ENCODE assay signal across 22 cellular contexts in genomic region chr15:44243829-44244228, GRCh38. TPM values are rescaled to one million over a fixed set of nuclear protein-coding genes. Genes with fewer than 3 reads are reported as not detected.
DNase-seq lines count a peak whose midpoint lies in the region; ATAC-seq, FAIRE-seq and TF ChIP-seq lines count a peak whose summit lies in the region.
"Had no signal": no experiment of that assay in that cellular context is flagged by ENCODE, and none has a peak within 500 bp of the region (broad histone marks: within the 10 kb centered on the region; RNA-seq: fewer than 3 reads in every experiment).

No MANE protein-coding gene starts in this region.

- H3T11ph ChIP-seq in H9 (ENCODE audit: low read length), result no peak overlapping the region

- no peak overlapping the region for H3K4ac ChIP-seq in H9 (ENCODE audit: low read depth, low read length)
- no peak overlapping the region for H3K4ac ChIP-seq in H1 (replicated peaks; ENCODE audit: insufficient read length, low read depth, low read length)

- H3K23ac ChIP-seq in H9 (ENCODE audit: insufficient read length, low read depth, low read length), result no peak overlapping the region
- no peak overlapping the region for H3K23ac ChIP-seq in H1 (ENCODE audit: insufficient read length)

- H2BK20ac ChIP-seq in H9 (ENCODE audit: low read depth, low read length, poor library complexity, severe bottlenecking), result no peak overlapping the region
- H2BK20ac ChIP-seq in H1 (ENCODE audit: low read length), result no peak overlapping the region

- H2AFZ ChIP-seq in H9 (ENCODE audit: low read length) (no peak overlapping the region), PC-9 (no peak overlapping the region), H1 (ENCODE audit: low read length) (no peak overlapping the region)

- H3K9ac ChIP-seq in H9 (ENCODE audit: extremely low read depth, insufficient read length, low read length), result no peak overlapping the region
- H3K9ac ChIP-seq in H1 (replicated peaks in 1 of 4; ENCODE audit: extremely low read depth in 1 of 4, low read depth in 3 of 4, low read length in 3 of 4), result no peak overlapping the region
- H3K9ac ChIP-seq: BLaER1 had no signal

- peak; percentile 46 for TF ChIP-seq CTCF in H9 (conservative IDR thresholded peaks at IDR 0.05)
- TF ChIP-seq CTCF in PC-9 (conservative IDR thresholded peaks at IDR 0.05), result 0 out of 2 replicates have a peak, but pooled peaks have one; percentile 24
- peak in 2 of 3 experiments; percentile 28 to 39; a peak in 3 of 4 replicates for TF ChIP-seq CTCF in H1 (IDR thresholded peaks at IDR 0.05; ENCODE audit: control extremely low read depth in 1 of 3, insufficient read depth in 1 of 3, low read depth in 1 of 3, low read length in 3 of 3)

- no peak overlapping the region for H2BK120ac ChIP-seq in H9 (ENCODE audit: low read depth, low read length, poor library complexity, severe bottlenecking)
- no peak overlapping the region for H2BK120ac ChIP-seq in H1 (replicated peaks; ENCODE audit: low read depth, low read length)

- H3K79me1 ChIP-seq in H9 (ENCODE audit: insufficient read depth, low read depth, low read length, poor library complexity, severe bottlenecking) (no peaks in the 10 kb centered on the region), H1 (ENCODE audit: low read depth, low read length) (no peaks in the 10 kb centered on the region)

- no peak overlapping the region for H3K4me3 Mint-ChIP-seq in H9
- no peak overlapping the region for H3K4me3 Mint-ChIP-seq in CD4-positive, alpha-beta memory T cell
- H3K4me3 Mint-ChIP-seq: activated CD4-positive, alpha-beta T cell treated with anti-CD3 and anti-CD28 coated beads, Interleukin-2, amount 10 ng/mL, durations not matched to agents 24 days and 14 days; naive B cell had no signal

- H3K9me2 ChIP-seq in PC-9 (ENCODE audit: insufficient read depth), result no peaks in the 10 kb centered on the region

- H3K4me3 ChIP-seq in PC-9, result no peak overlapping the region
- no peak overlapping the region for H3K4me3 ChIP-seq in H1 (ENCODE audit: extremely low read depth in 1 of 4, insufficient read depth in 2 of 4, low read depth in 3 of 4, low read length in 4 of 4)
- no peak overlapping the region for H3K4me3 ChIP-seq in CD4-positive, alpha-beta memory T cell (ENCODE audit: low read length in 2 of 2)
- H3K4me3 ChIP-seq: ascending aorta, BLaER1, MG63, smooth muscle cell, thoracic aorta had no signal

- no peak for TF ChIP-seq EP300 in H1 (IDR thresholded peaks at IDR 0.05; ENCODE audit: borderline replicate concordance in 1 of 2, low read depth in 2 of 2, low read length in 2 of 2)

- H4K20me1 ChIP-seq in H9 (ENCODE audit: control insufficient read depth, insufficient read depth, insufficient read length), result no peaks in the 10 kb centered on the region
- no peaks in the 10 kb centered on the region for H4K20me1 ChIP-seq in PC-9 (ENCODE audit: insufficient read depth)
- no peaks in the 10 kb centered on the region for H4K20me1 ChIP-seq in H1 (replicated peaks in 1 of 2; ENCODE audit: control insufficient read depth in 1 of 2, insufficient read depth in 2 of 2, low read length in 2 of 2)
- H4K20me1 ChIP-seq: BLaER1 had no signal

- POLR2A ChIA-PET in PC-9 (lab: Charles Lee; ENCODE audit: unreplicated experiment), result no interaction called here
- POLR2A ChIA-PET in H1 (lab: Charles Lee; ENCODE audit: partially characterized antibody), result no interaction called here
- POLR2A ChIA-PET in CD4-positive, alpha-beta memory T cell (lab: Charles Lee; ENCODE audit: partially characterized antibody), result interaction anchor here (1.2 kb wide), 1 partner anchor 44 kb away, joined by 3 read pairs; the partner anchor contains the start of gene GOLM2

- BruUV-seq in PC-9 (replicated peaks; lab: Mats Ljungman, UMichigan), result no TSS peak

- no peak overlapping the region for H2AK5ac ChIP-seq in H9 (ENCODE audit: insufficient read length, low read length)
- no peak overlapping the region for H2AK5ac ChIP-seq in H1 (ENCODE audit: low read depth, low read length)

- no peaks in the 10 kb centered on the region for H3K79me2 ChIP-seq in H9 (ENCODE audit: insufficient read depth, low read length)
- H3K79me2 ChIP-seq in PC-9 (ENCODE audit: low read depth), result no peaks in the 10 kb centered on the region
- no peaks in the 10 kb centered on the region for H3K79me2 ChIP-seq in H1 (ENCODE audit: control insufficient read depth in 1 of 2, insufficient read depth in 2 of 2, low read length in 2 of 2)

- no peak overlapping the region for H2BK15ac ChIP-seq in H9 (ENCODE audit: low read depth, low read length)
- H2BK15ac ChIP-seq in H1 (ENCODE audit: low read length), result no peak overlapping the region

- no peaks in the 10 kb centered on the region; a peak in 1 of 7 replicates for H3K36me3 Mint-ChIP-seq in H9 (ENCODE audit: insufficient read depth in 1 of 3, low read depth in 3 of 3)
- no peaks in the 10 kb centered on the region for H3K36me3 Mint-ChIP-seq in CD4-positive, alpha-beta memory T cell
- H3K36me3 Mint-ChIP-seq: naive B cell had no signal

- H3K4me1 ChIP-seq in H9 (ENCODE audit: insufficient read depth, low read length), result no peaks in the 10 kb centered on the region
- no peaks in the 10 kb centered on the region for H3K4me1 ChIP-seq in PC-9 (replicated peaks; ENCODE audit: insufficient read depth)
- H3K4me1 ChIP-seq in H1 (replicated peaks in 1 of 4; ENCODE audit: control insufficient read depth in 3 of 4, insufficient read depth in 4 of 4, low read length in 3 of 4), result no peaks in the 10 kb centered on the region
- no peaks in the 10 kb centered on the region for H3K4me1 ChIP-seq in CD4-positive, alpha-beta memory T cell (ENCODE audit: insufficient read depth, low read length)
- H3K4me1 ChIP-seq: ascending aorta, BLaER1 had no signal

- no peak overlapping the region for H4K91ac ChIP-seq in H9 (ENCODE audit: insufficient read length, low read depth, low read length)
- H4K91ac ChIP-seq in H1 (replicated peaks; ENCODE audit: insufficient read length, low read length), result no peak overlapping the region

- TF ChIP-seq POLR2A in H1 (IDR thresholded peaks at IDR 0.05; ENCODE audit: control extremely low read depth in 1 of 2, low read depth in 2 of 2, low read length in 2 of 2), result no peak

- CTCF ChIA-PET in PC-9 (lab: Charles Lee), result interaction anchor here (0.7 kb wide), 1 partner anchor 360 kb away, joined by 3 read pairs; no protein-coding TSS in a partner anchor
- CTCF ChIA-PET in H1 (lab: Charles Lee; ENCODE audit: partially characterized antibody), result interaction anchor here (1.0 to 1.8 kb wide), 5 partner anchors 12 to 76 kb away, joined by 3 to 4 read pairs (median 4); no protein-coding TSS in a partner anchor
- CTCF ChIA-PET in CD4-positive, alpha-beta memory T cell (lab: Charles Lee; ENCODE audit: partially characterized antibody), result interaction anchor here (1.1 kb wide), 1 partner anchor 11 kb away, joined by 3 read pairs; no protein-coding TSS in a partner anchor

- no peak overlapping the region for H2BK5ac ChIP-seq in H9 (ENCODE audit: insufficient read length, low read length)
- no peak overlapping the region for H2BK5ac ChIP-seq in H1 (ENCODE audit: low read depth, low read length)

- H2BK12ac ChIP-seq in H9 (ENCODE audit: insufficient read length, low read depth, low read length) (no peak overlapping the region), H1 (ENCODE audit: low read depth, low read length) (no peak overlapping the region)

- H3K27ac ChIP-seq in H9 (ENCODE audit: insufficient read length, low read depth, low read length), result no peak overlapping the region
- H3K27ac ChIP-seq in PC-9, result no peak overlapping the region
- H3K27ac ChIP-seq in H1 (ENCODE audit: low read depth, low read length), result no peak overlapping the region
- H3K27ac ChIP-seq in CD4-positive, alpha-beta memory T cell (ENCODE audit: low read depth, low read length), result no peak overlapping the region
- H3K27ac ChIP-seq: ascending aorta, BLaER1, thoracic aorta had no signal

- DNase-seq in H9 (no peak), PC-9 (no peak), H1 (ENCODE audit: low read depth in 1 of 2, low spot score in 2 of 2) (no peak), pons (ENCODE audit: low spot score) (peak; percentile 19), AML-193 (lab: John Stamatoyannopoulos, UW) (no peak), iPS-NIHi11 (ENCODE audit: low spot score) (no peak)
- no peak for DNase-seq in CD4-positive, alpha-beta memory T cell
- DNase-seq: activated CD4-positive, alpha-beta T cell treated with anti-CD3 and anti-CD28 coated beads, Interleukin-2, amount 10 ng/mL, durations not matched to agents 24 days and 14 days; activated CD8-positive, alpha-beta memory T cell treated with anti-CD3 and anti-CD28 coated beads, Interleukin-2, amount 50 U/mL, for 48 hours; activated naive CD4-positive, alpha-beta T cell treated with Interleukin-2 at 50 U/mL for 16 hours; glutamatergic neuron; GOT3; mammary epithelial cell; naive B cell; NCI-H1694 treated with DMSO at 0.1 percent for 48 hours had no signal

- H4K5ac ChIP-seq in H9 (ENCODE audit: insufficient read length, low read depth, low read length), result no peak overlapping the region
- H4K5ac ChIP-seq in H1 (ENCODE audit: insufficient read length, low read depth, low read length), result no peak overlapping the region

- no peak overlapping the region for H3K4me2 ChIP-seq in H9 (ENCODE audit: insufficient read depth, insufficient read length, low read length)
- no peak overlapping the region for H3K4me2 ChIP-seq in PC-9
- H3K4me2 ChIP-seq in H1 (ENCODE audit: insufficient read depth in 1 of 2, low read depth in 2 of 2, low read length in 2 of 2), result no peak overlapping the region
- H3K4me2 ChIP-seq: BLaER1, smooth muscle cell had no signal

- H3K23me2 ChIP-seq in H9 (ENCODE audit: insufficient read length, low read depth, low read length, poor library complexity, severe bottlenecking), result no peaks in the 10 kb centered on the region
- no peaks in the 10 kb centered on the region for H3K23me2 ChIP-seq in H1 (ENCODE audit: low read depth, low read length)

- FAIRE-seq in H1 (lab: Jason Lieb, UNC), result peak; percentile 19

- H3K27me3 ChIP-seq in H9 (ENCODE audit: insufficient read depth, low read length) (no peaks in the 10 kb centered on the region), PC-9 (ENCODE audit: insufficient read depth, low read depth) (no peaks in the 10 kb centered on the region), H1 (replicated peaks in 1 of 4; ENCODE audit: control insufficient read depth in 3 of 4, extremely low read depth in 1 of 4, insufficient read depth in 3 of 4, low read length in 3 of 4) (no peaks in the 10 kb centered on the region)
- no peaks in the 10 kb centered on the region for H3K27me3 ChIP-seq in CD4-positive, alpha-beta memory T cell (ENCODE audit: insufficient read depth, low read length)
- H3K27me3 ChIP-seq: ascending aorta, BLaER1, MG63 had no signal

- no peaks in the 10 kb centered on the region for H3K27me3 Mint-ChIP-seq in H9 (ENCODE audit: low read depth)
- peaks cover 0 to 10% of the 10 kb centered on the region in 2 donors for H3K27me3 Mint-ChIP-seq in CD4-positive, alpha-beta memory T cell

- H3K27ac Mint-ChIP-seq in H9, result no peak overlapping the region
- H3K27ac Mint-ChIP-seq in CD4-positive, alpha-beta memory T cell, result no peak overlapping the region
- H3K27ac Mint-ChIP-seq: activated CD4-positive, alpha-beta T cell treated with anti-CD3 and anti-CD28 coated beads, Interleukin-2, amount 10 ng/mL, durations not matched to agents 24 days and 14 days; naive B cell had no signal

- TF ChIP-seq RAD21 in H1 (IDR thresholded peaks at IDR 0.05 in 1 of 2, conservative IDR thresholded peaks at IDR 0.05 in 1 of 2; ENCODE audit: low read depth in 2 of 2, low read length in 2 of 2), result peak; percentile 48 to 62

- H3F3A ChIP-seq in PC-9 (ENCODE audit: insufficient read depth, low read depth), result no peaks in the 10 kb centered on the region

- ATAC-seq in GM18907 (IDR thresholded peaks at IDR 0.05; ENCODE audit: unreplicated experiment), result no peak

- H3K9me3 Mint-ChIP-seq in H9, result no peaks in the 10 kb centered on the region; a peak in 1 of 5 replicates
- peaks cover 0 to 2% (median 0%) of the 10 kb centered on the region in 8 donors for H3K9me3 Mint-ChIP-seq in CD4-positive, alpha-beta memory T cell
- H3K9me3 Mint-ChIP-seq: activated CD4-positive, alpha-beta T cell treated with anti-CD3 and anti-CD28 coated beads, Interleukin-2, amount 10 ng/mL, durations not matched to agents 24 days and 14 days had no signal

- H4K8ac ChIP-seq in H9 (replicated peaks; ENCODE audit: insufficient read length, low read depth, low read length) (no peak overlapping the region), H1 (ENCODE audit: extremely low read depth, insufficient read depth, low read length) (no peak overlapping the region)

- H3K4me1 Mint-ChIP-seq in H9, result no peaks in the 10 kb centered on the region
- no peaks in the 10 kb centered on the region for H3K4me1 Mint-ChIP-seq in CD4-positive, alpha-beta memory T cell
- H3K4me1 Mint-ChIP-seq: activated CD4-positive, alpha-beta T cell treated with anti-CD3 and anti-CD28 coated beads, Interleukin-2, amount 10 ng/mL, durations not matched to agents 24 days and 14 days; naive B cell had no signal

- intact Hi-C loops in PC-9 (cut with micrococcal nuclease; ENCODE audit: unreplicated experiment), result no loop called here
- intact Hi-C loops in CD4-positive, alpha-beta memory T cell (cut with micrococcal nuclease), result no loop called here

- WGBS in H9 (ENCODE audit: extremely low coverage, insufficient read length, low lambda C conversion rate), result no CpG with 5 or more reads among the region's 3 CpGs
- 81% methylated on average over 3 of the region's 3 CpGs; no CpG with 5 or more reads in 1 of the 2 experiments for WGBS in H1 (ENCODE audit: extremely low coverage in 1 of 2, insufficient coverage in 1 of 2, insufficient read length in 1 of 2, insufficient replicate concordance in 2 of 2, low coverage in 1 of 2, low lambda C conversion rate in 2 of 2, missing lambda C conversion rate in 1 of 2), 2 experiments

- H3K14ac ChIP-seq in H9 (ENCODE audit: insufficient read depth, low read length), result no peak overlapping the region
- H3K14ac ChIP-seq in H1 (ENCODE audit: insufficient read length), result no peak overlapping the region

- H3K18ac ChIP-seq in H9 (ENCODE audit: insufficient read length, low read depth, low read length), result no peak overlapping the region
- H3K18ac ChIP-seq in H1 (ENCODE audit: extremely low read depth, low read length), result no peak overlapping the region

- no peaks in the 10 kb centered on the region for H3K36me3 ChIP-seq in PC-9 (ENCODE audit: low read depth)
- no peaks in the 10 kb centered on the region for H3K36me3 ChIP-seq in H1 (ENCODE audit: control insufficient read depth in 2 of 4, insufficient read depth in 4 of 4, low read length in 3 of 4)
- H3K36me3 ChIP-seq in CD4-positive, alpha-beta memory T cell (ENCODE audit: insufficient read depth, low read length), result no peaks in the 10 kb centered on the region
- H3K36me3 ChIP-seq: ascending aorta, BLaER1, MG63, thoracic aorta had no signal

- H3K9me3 ChIP-seq in H9 (ENCODE audit: control insufficient read depth, low read depth, low read length) (no peaks in the 10 kb centered on the region), PC-9 (ENCODE audit: insufficient read depth, low read depth) (no peaks in the 10 kb centered on the region), H1 (ENCODE audit: insufficient read depth in 2 of 2, low read depth in 1 of 2, low read length in 1 of 2) (no peaks in the 10 kb centered on the region)
- no peaks in the 10 kb centered on the region for H3K9me3 ChIP-seq in CD4-positive, alpha-beta memory T cell (ENCODE audit: control insufficient read depth in 1 of 2, low read length in 2 of 2)
- H3K9me3 ChIP-seq: ascending aorta, BLaER1, MG63, thoracic aorta had no signal

- H3K56ac ChIP-seq in H9 (ENCODE audit: insufficient read length, low read depth, low read length) (no peak overlapping the region), H1 (replicated peaks; ENCODE audit: insufficient read length, low read depth, low read length) (no peak overlapping the region)

RNA-seq across cellular contexts. Expression of gene GOLM2, which starts 44.7 kb away (rescaled TPM):
- total RNA-seq in H9 (2021) (34.5 and 37.5 TPM in 2 replicates), PC-9 (2021) (89.6 and 120 TPM in 2 replicates)
- total RNA-seq in H1 (2021; fragmentation: NEBNext Ultra II Directional; extraction: Animal tissue kit (Norgen Biotek cat#: 25700)), result 35.4 and 41.2 TPM in 2 replicates
- 8.7 and 9.1 TPM in 2 replicates for polyA plus RNA-seq in H1 (2011; rRNA removed)
- polyA plus RNA-seq in H1 (2011; cell fraction: cytosol; rRNA removed), result 10.8 TPM
- 17.4 TPM for polyA plus RNA-seq in H1 (2011; cell fraction: nucleus; rRNA removed)
- 13.5 to 28.6 TPM (median 15.2 TPM) in 4 replicates for polyA plus RNA-seq in H1 (2012, experiment 1 of 2)
- polyA plus RNA-seq in H1 (2012, experiment 2 of 2), result 3.8 TPM
- polyA plus RNA-seq in H1 (2013, experiment 1 of 2), result 43.5 TPM
- polyA plus RNA-seq in H1 (2013, experiment 2 of 2), result 44.3 TPM
- polyA minus RNA-seq in H1 (2011; rRNA and poly(A)+ RNA removed), result 11.0 and 17.1 TPM in 2 replicates
- 16.0 TPM for polyA minus RNA-seq in H1 (2011; cell fraction: cytosol; rRNA and poly(A)+ RNA removed)
- 28.5 TPM for polyA minus RNA-seq in H1 (2011; cell fraction: nucleus; rRNA and poly(A)+ RNA removed)
- total RNA-seq in CD4-positive, alpha-beta memory T cell, result 10 to 100 TPM; 52.4 to 53.3 TPM
- 10 to 100 TPM; 48.4 to 58.4 TPM for polyA plus RNA-seq in CD4-positive, alpha-beta memory T cell

RNA-seq across cellular contexts. Expression of gene FRMD5, which starts 48.8 kb away (rescaled TPM):
- 3.8 and 3.9 TPM in 2 replicates for total RNA-seq in H9 (2021)
- 5.5 and 6.5 TPM in 2 replicates for total RNA-seq in PC-9 (2021)
- 10.2 and 12.6 TPM in 2 replicates for total RNA-seq in H1 (2021; fragmentation: NEBNext Ultra II Directional; extraction: Animal tissue kit (Norgen Biotek cat#: 25700))
- polyA plus RNA-seq in H1 (2011; rRNA removed), result 10.1 and 12.6 TPM in 2 replicates
- 8.2 TPM for polyA plus RNA-seq in H1 (2011; cell fraction: cytosol; rRNA removed)
- polyA plus RNA-seq in H1 (2011; cell fraction: nucleus; rRNA removed), result 16.8 TPM
- 6.9 to 9.0 TPM (median 7.9 TPM) in 4 replicates for polyA plus RNA-seq in H1 (2012, experiment 1 of 2)
- polyA plus RNA-seq in H1 (2012, experiment 2 of 2), result 2.5 TPM
- polyA plus RNA-seq in H1 (2013, experiment 1 of 2), result 5.0 TPM
- 5.5 TPM for polyA plus RNA-seq in H1 (2013, experiment 2 of 2)
- polyA minus RNA-seq in H1 (2011; rRNA and poly(A)+ RNA removed), result 10.9 and 17.9 TPM in 2 replicates
- polyA minus RNA-seq in H1 (2011; cell fraction: cytosol; rRNA and poly(A)+ RNA removed), result 7.7 TPM
- polyA minus RNA-seq in H1 (2011; cell fraction: nucleus; rRNA and poly(A)+ RNA removed), result 11.9 TPM
- total RNA-seq in CD4-positive, alpha-beta memory T cell, result under 1 TPM in 1 of 2 experiments, not detected in 1; 0.08 TPM
- polyA plus RNA-seq in CD4-positive, alpha-beta memory T cell, result under 1 TPM in 1 of 2 donors, not detected in 1; 0.47 TPM
- total RNA-seq: activated CD4-positive, alpha-beta T cell treated with anti-CD3 and anti-CD28 coated beads, Interleukin-2, amount 10 ng/mL, durations not matched to agents 24 days and 14 days; ascending aorta; NCI-H460 had no signal
